Comparison of ENCODE assay signal across 15 cellular contexts in genomic region chr1:63624911-63625310, GRCh38. TPM values are rescaled to one million over a fixed set of nuclear protein-coding genes. Genes with fewer than 3 reads are reported as not detected.
A peak's percentile ranks its signal among the peaks of the same experiment; 100 is the strongest.
DNase-seq lines count a peak whose midpoint lies in the region; ATAC-seq and TF ChIP-seq lines count a peak whose summit lies in the region.
"Had no signal": no experiment of that assay in that cellular context is flagged by ENCODE, and none has a peak within 500 bp of the region (broad histone marks: within the 10 kb centered on the region; RNA-seq: fewer than 3 reads in every experiment).

No MANE protein-coding gene starts in this region.

- no peaks in the 10 kb centered on the region for H3K9me3 ChIP-seq in HCT116 (ENCODE audit: control insufficient read depth in 1 of 2, insufficient read depth in 1 of 2, low read depth in 1 of 2, low read length in 2 of 2)
- no peaks in the 10 kb centered on the region for H3K9me3 ChIP-seq in thyroid gland
- H3K9me3 ChIP-seq: BLaER1, HAP-1, heart right ventricle, neutrophil had no signal

- TF ChIP-seq POLR2A in HCT116 (IDR thresholded peaks at IDR 0.05; ENCODE audit: borderline replicate concordance, extremely low read depth, insufficient read depth, insufficient read length) (no peak), thyroid gland (IDR thresholded peaks at IDR 0.05) (no peak)

- no peak overlapping the region for H3K4me3 Mint-ChIP-seq in chondrocyte (ENCODE audit: unreplicated experiment)
- H3K4me3 Mint-ChIP-seq in mesothelial cell of epicardium = no peak overlapping the region

- H3K36me3 ChIP-seq in ACC112 (ENCODE audit: insufficient read depth, low read length) (peaks cover 8% of the 10 kb centered on the region), HCT116 (ENCODE audit: control insufficient read depth in 1 of 2, insufficient read depth in 2 of 2, low read length in 2 of 2) (no peaks in the 10 kb centered on the region), thyroid gland (peaks cover 0 to 1% of the 10 kb centered on the region in 2 donors)
- H3K36me3 ChIP-seq: HAP-1 had no signal

- RAD21 ChIA-PET in HCT116 (lab: Charles Lee; ENCODE audit: low non-redundant PET in 1 of 2, low total read pairs in 2 of 2, uncharacterized antibody in 2 of 2, unreplicated experiment in 2 of 2) = no interaction called here

- TF ChIP-seq CTCF in HCT116 (IDR thresholded peaks at IDR 0.05 in 2 of 3, conservative IDR thresholded peaks at IDR 0.05 in 1 of 3; ENCODE audit: borderline replicate concordance in 1 of 3, insufficient read depth in 1 of 3, low read depth in 2 of 3, low read length in 2 of 3) = peak in 2 of 3 experiments; percentile 16 to 39; a peak in 2 of 6 replicates
- TF ChIP-seq CTCF in chondrocyte (IDR thresholded peaks at IDR 0.05) = peak; percentile 80
- peak; percentile 51 for TF ChIP-seq CTCF in mesothelial cell of epicardium (IDR thresholded peaks at IDR 0.05; ENCODE audit: unreplicated experiment)
- peak in 1 of 6 experiments; percentile 24 for TF ChIP-seq CTCF in thyroid gland (IDR thresholded peaks at IDR 0.05)

- H3K9ac ChIP-seq in HCT116 (ENCODE audit: low read length) = no peak overlapping the region; the same call in 1 of the 2 replicates
- H3K9ac ChIP-seq: BLaER1 had no signal

- H3K27me3 ChIP-seq in ACC112 (ENCODE audit: insufficient read depth, low read length) (no peaks in the 10 kb centered on the region), HCT116 (ENCODE audit: insufficient read depth, low read length) (no peaks in the 10 kb centered on the region), thyroid gland (no peaks in the 10 kb centered on the region)
- H3K27me3 ChIP-seq: BLaER1, heart right ventricle, neutrophil had no signal

- H3K9me3 Mint-ChIP-seq in chondrocyte (ENCODE audit: low read depth) (no peaks in the 10 kb centered on the region), mesothelial cell of epicardium (no peaks in the 10 kb centered on the region)

- no peaks in the 10 kb centered on the region for H3K9me2 ChIP-seq in HCT116 (ENCODE audit: insufficient read depth)

- WGBS in thyroid gland, 2 donors = 88 to 94% methylated on average over 1 of the region's 1 CpG

- H4K20me1 ChIP-seq in HCT116 (ENCODE audit: insufficient read depth) = no peaks in the 10 kb centered on the region

- peak overlapping the region; percentile 28; the same call in 1 of the 2 replicates for H3K27ac ChIP-seq in ACC112 (ENCODE audit: low read depth, low read length)
- H3K27ac ChIP-seq in HCT116 (ENCODE audit: low read depth, low read length) = no peak overlapping the region
- no peak overlapping the region for H3K27ac ChIP-seq in thyroid gland
- H3K27ac ChIP-seq: BLaER1, neutrophil had no signal

- H3K79me2 ChIP-seq in ACC112 (ENCODE audit: control insufficient read depth, insufficient read depth, low read length, unreplicated experiment) (peaks cover 47% of the 10 kb centered on the region), HCT116 (ENCODE audit: insufficient read depth, low read length) (no peaks in the 10 kb centered on the region)

- ATAC-seq in HCT116 (peak; percentile 57; the same call in 1 of the 2 replicates), HG03196 (IDR thresholded peaks at IDR 0.05; ENCODE audit: unreplicated experiment) (no peak)
- ATAC-seq: heart right ventricle, Panc1 had no signal

- DNase-seq in HCT116 (ENCODE audit: low read depth, low spot score) (no peak), chondrocyte (ENCODE audit: low spot score) (no peak), mesothelial cell of epicardium (ENCODE audit: low spot score in 2 of 2, unreplicated experiment in 2 of 2) (no peak), thyroid gland (no peak), DMS 273 treated with DMSO at 0.1 percent for 48 hours (lab: John Stamatoyannopoulos, UW) (no peak), NCI-H748 (lab: John Stamatoyannopoulos, UW; ENCODE audit: unreplicated experiment) (no peak)
- DNase-seq: heart right ventricle, NCI-H1048 had no signal

- BruUV-seq in HCT116 (replicated peaks; lab: Mats Ljungman, UMichigan) = no TSS peak

- POLR2A ChIA-PET in HCT116 (lab: Charles Lee) = no interaction called here

- H3K4me3 ChIP-seq in ACC112 (ENCODE audit: low read depth, low read length) (no peak overlapping the region), HCT116 (replicated peaks in 1 of 2; ENCODE audit: low read depth in 1 of 2, low read length in 2 of 2) (no peak overlapping the region), thyroid gland (replicated peaks in 1 of 3) (no peak overlapping the region)
- H3K4me3 ChIP-seq: BLaER1, HAP-1, heart right ventricle had no signal

- TF ChIP-seq RAD21 in HCT116 (IDR thresholded peaks at IDR 0.05; ENCODE audit: low read depth) = no peak

- H2AFZ ChIP-seq in ACC112 (ENCODE audit: low read length, unreplicated experiment) = no peak overlapping the region
- no peak overlapping the region for H2AFZ ChIP-seq in HCT116 (ENCODE audit: low read depth, low read length, poor library complexity, severe bottlenecking)

- H3K27me3 Mint-ChIP-seq in chondrocyte (ENCODE audit: low read depth) (no peaks in the 10 kb centered on the region), mesothelial cell of epicardium (ENCODE audit: low read depth) (no peaks in the 10 kb centered on the region)
- H3K27me3 Mint-ChIP-seq: brain had no signal

- H3K36me3 Mint-ChIP-seq in chondrocyte (ENCODE audit: low read depth) (peaks cover 3% of the 10 kb centered on the region), mesothelial cell of epicardium (no peaks in the 10 kb centered on the region)

- H3K27ac Mint-ChIP-seq in chondrocyte (ENCODE audit: unreplicated experiment) (peak overlapping the region; percentile 82), mesothelial cell of epicardium (peak overlapping the region; percentile 83)

- intact Hi-C loops in HCT116 (cut with micrococcal nuclease) = loop anchor here (10.0 kb wide), 1 partner anchor 150 kb away; the partner anchor contains the start of gene ROR1
- intact Hi-C loops in thyroid gland (cut with DNase I) = no loop called here

- H3K4me1 ChIP-seq in ACC112 (ENCODE audit: control insufficient read depth, insufficient read depth, low read length, unreplicated experiment) (peaks cover 31% of the 10 kb centered on the region), HCT116 (ENCODE audit: control insufficient read depth in 1 of 2, insufficient read depth in 2 of 2, low read length in 2 of 2) (peaks cover 0 to 30% of the 10 kb centered on the region in 2 experiments; a peak in 3 of 4 replicates), thyroid gland (peaks cover 10 to 23% of the 10 kb centered on the region in 2 donors)
- H3K4me1 ChIP-seq: BLaER1 had no signal

- H3K4me2 ChIP-seq in HCT116 (ENCODE audit: low read length) = peak overlapping the region; percentile 39
- H3K4me2 ChIP-seq: BLaER1 had no signal

- H3K4me1 Mint-ChIP-seq in chondrocyte (ENCODE audit: low read depth) = peaks cover 74% of the 10 kb centered on the region
- peaks cover 75% of the 10 kb centered on the region for H3K4me1 Mint-ChIP-seq in mesothelial cell of epicardium

- CTCF ChIA-PET in HCT116 (lab: Charles Lee) = no interaction called here

TF ChIP-seq in HCT116, 20 proteins besides CTCF, POLR2A, EP300 and RAD21:
- TF ChIP-seq FOSL1 (IDR thresholded peaks at IDR 0.05; ENCODE audit: low read depth) = no peak

RNA-seq across cellular contexts. Expression of gene PGM1, which starts 31.7 kb away (rescaled TPM):
- total RNA-seq in HCT116 (2021; ENCODE audit: unreplicated experiment) (54.6 TPM), chondrocyte (96.9 to 111 TPM (median 104 TPM) in 3 replicates), mesothelial cell of epicardium (43.8 to 46.8 TPM (median 46.0 TPM) in 3 replicates), thyroid gland (10 to 100 TPM; 37.1 to 84.1 (median 63.2) TPM)
- polyA plus RNA-seq in HCT116 (2012) = 55.8 and 61.5 TPM in 2 replicates
